1 cellular context compared by ENCODE assay signal in genomic region chr17:8382052-8382879, GRCh38.
TF ChIP-seq lines count a peak whose summit lies in the region.

No MANE protein-coding gene starts in this region.

TF ChIP-seq in HepG2, 621 proteins besides CTCF, POLR2A, EP300 and RAD21:
- TF ChIP-seq ZNF264 (CRISPR knock-in tag; IDR thresholded peaks at IDR 0.05), result no peak
- no peak for TF ChIP-seq SKI (IDR thresholded peaks at IDR 0.05; ENCODE audit: partially characterized antibody)
- TF ChIP-seq MBD4 (IDR thresholded peaks at IDR 0.05; ENCODE audit: borderline replicate concordance, low read length), result peak; percentile 61; the same call in 1 of the 2 replicates
- no peak for TF ChIP-seq ZNF280D (CRISPR knock-in tag; IDR thresholded peaks at IDR 0.05)
- no peak for TF ChIP-seq PLSCR1 (CRISPR knock-in tag; IDR thresholded peaks at IDR 0.05; ENCODE audit: borderline replicate concordance)
- TF ChIP-seq ZNF570 (CRISPR knock-in tag; IDR thresholded peaks at IDR 0.05; ENCODE audit: borderline replicate concordance), result no peak
- TF ChIP-seq PLRG1 (conservative IDR thresholded peaks at IDR 0.05), result no peak
- TF ChIP-seq ZNF33A (CRISPR knock-in tag; IDR thresholded peaks at IDR 0.05; ENCODE audit: borderline replicate concordance), result no peak
- TF ChIP-seq CREB1 (IDR thresholded peaks at IDR 0.05), result no peak
- no peak for TF ChIP-seq CREB1 (CRISPR knock-in tag; IDR thresholded peaks at IDR 0.05)
- TF ChIP-seq FOXJ3 (CRISPR knock-in tag; IDR thresholded peaks at IDR 0.05; ENCODE audit: borderline replicate concordance), result no peak
- peak; percentile 56; the same call in 1 of the 2 replicates for TF ChIP-seq CEBPB (IDR thresholded peaks at IDR 0.05; ENCODE audit: borderline replicate concordance, low read depth, low read length)
- peak; percentile 88; the same call in 1 of the 2 replicates for TF ChIP-seq KDM5A (IDR thresholded peaks at IDR 0.05; ENCODE audit: borderline replicate concordance, low read length)
- TF ChIP-seq HOXD1 (CRISPR knock-in tag; IDR thresholded peaks at IDR 0.05), result no peak
- no peak for TF ChIP-seq SYNCRIP (IDR thresholded peaks at IDR 0.05; ENCODE audit: insufficient read depth, low read depth, low read length)
- no peak for TF ChIP-seq HMGA1 (CRISPR knock-in tag; conservative IDR thresholded peaks at IDR 0.05)
- no peak for TF ChIP-seq NFIB (CRISPR knock-in tag; IDR thresholded peaks at IDR 0.05; ENCODE audit: borderline replicate concordance)
- no peak for TF ChIP-seq ZNF317 (CRISPR knock-in tag; IDR thresholded peaks at IDR 0.05)
- TF ChIP-seq ZNF441 (CRISPR knock-in tag; IDR thresholded peaks at IDR 0.05; ENCODE audit: borderline replicate concordance), result no peak
- TF ChIP-seq NR1H2 (CRISPR knock-in tag; IDR thresholded peaks at IDR 0.05; ENCODE audit: borderline replicate concordance, low read depth), result no peak
- no peak for TF ChIP-seq ZBTB14 (CRISPR knock-in tag; IDR thresholded peaks at IDR 0.05)
